In the genomic region with DNA sequence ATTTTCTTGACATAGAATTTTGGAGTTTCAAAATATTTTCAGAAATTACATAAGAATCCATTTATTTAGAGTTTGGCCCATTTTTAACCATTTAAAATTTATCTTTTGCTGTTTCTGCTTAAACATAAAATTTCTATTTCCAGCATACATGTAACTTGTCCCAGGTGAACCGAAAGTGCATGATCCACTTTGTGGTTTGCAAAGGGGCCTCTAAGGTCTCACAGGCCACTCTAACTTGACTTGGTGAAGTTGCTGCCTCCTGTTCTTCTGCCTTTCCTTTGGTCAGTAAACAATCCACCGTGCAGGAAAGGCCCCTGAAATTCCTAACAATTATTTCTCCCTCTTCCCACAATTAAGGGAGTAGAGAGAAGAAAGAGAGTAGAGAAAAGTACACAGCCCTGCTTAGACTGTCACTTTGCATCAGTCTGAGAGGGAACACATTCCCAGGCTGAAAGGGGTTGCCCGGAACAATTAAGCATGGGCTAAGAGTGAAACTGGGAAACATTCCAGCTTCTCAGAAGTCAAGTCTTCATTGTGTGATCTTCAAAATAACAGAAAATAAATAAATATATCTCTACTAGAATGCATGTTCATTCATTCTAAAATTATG, we compare ENCODE assay signal across 2 cellular contexts.
TF ChIP-seq lines count a peak whose summit lies in the region.

No MANE protein-coding gene starts in this region.

TF ChIP-seq in IMR-90, 13 proteins besides CTCF, POLR2A, EP300 and RAD21 (continued from another document):
- TF ChIP-seq RFX5 (IDR thresholded peaks at IDR 0.05; ENCODE audit: low read depth, low read length) (no peak), MXI1 (IDR thresholded peaks at IDR 0.05; ENCODE audit: borderline replicate concordance, low read depth, low read length) (no peak), SMC3 (IDR thresholded peaks at IDR 0.05; ENCODE audit: low read depth, low read length) (no peak), CEBPB (IDR thresholded peaks at IDR 0.05; ENCODE audit: low read depth, low read length) (no peak), BHLHE40 (IDR thresholded peaks at IDR 0.05; ENCODE audit: low read depth, low read length) (no peak), FOS (IDR thresholded peaks at IDR 0.05; ENCODE audit: low read depth, low read length) (no peak), MAFK (IDR thresholded peaks at IDR 0.05; ENCODE audit: low read depth, low read length) (no peak)

TF ChIP-seq in GM12878, 131 proteins besides CTCF, POLR2A, EP300 and RAD21:
- TF ChIP-seq EED (IDR thresholded peaks at IDR 0.05; ENCODE audit: low read depth), result 0 out of 2 replicates have a peak, but pooled peaks have one; percentile 22
- TF ChIP-seq, protein P1, sequence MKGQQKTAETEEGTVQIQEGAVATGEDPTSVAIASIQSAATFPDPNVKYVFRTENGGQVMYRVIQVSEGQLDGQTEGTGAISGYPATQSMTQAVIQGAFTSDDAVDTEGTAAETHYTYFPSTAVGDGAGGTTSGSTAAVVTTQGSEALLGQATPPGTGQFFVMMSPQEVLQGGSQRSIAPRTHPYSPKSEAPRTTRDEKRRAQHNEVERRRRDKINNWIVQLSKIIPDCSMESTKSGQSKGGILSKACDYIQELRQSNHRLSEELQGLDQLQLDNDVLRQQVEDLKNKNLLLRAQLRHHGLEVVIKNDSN (IDR thresholded peaks at IDR 0.05; ENCODE audit: borderline replicate concordance, extremely low read length, insufficient read depth, low read depth, low read length), result no peak
- TF ChIP-seq HDGF (IDR thresholded peaks at IDR 0.05), result no peak
- TF ChIP-seq ZNF384 (IDR thresholded peaks at IDR 0.05; ENCODE audit: borderline replicate concordance, low read depth, low read length), result no peak
- 0 out of 2 replicates have a peak, but pooled peaks have one; percentile 25 for TF ChIP-seq CBFB (IDR thresholded peaks at IDR 0.05; ENCODE audit: low read depth)
- no peak for TF ChIP-seq CHD4 (IDR thresholded peaks at IDR 0.05)
- TF ChIP-seq STAT1 (conservative IDR thresholded peaks at IDR 0.05), result no peak
- no peak for TF ChIP-seq BCL11A (IDR thresholded peaks at IDR 0.05; ENCODE audit: low read depth, low read length)
- peak; percentile 79 for TF ChIP-seq RUNX3 (IDR thresholded peaks at IDR 0.05; ENCODE audit: low read length)
- TF ChIP-seq ETV6 (conservative IDR thresholded peaks at IDR 0.05 in 1 of 2, IDR thresholded peaks at IDR 0.05 in 1 of 2; ENCODE audit: borderline replicate concordance in 1 of 2, low read depth in 1 of 2), result no peak
- no peak for TF ChIP-seq LARP7 (IDR thresholded peaks at IDR 0.05)
